In genomic region chr2:35973737-35974132, GRCh38 we compare ENCODE assay signal across 17 cellular contexts.
DNase-seq lines count a peak whose midpoint lies in the region; FAIRE-seq and TF ChIP-seq lines count a peak whose summit lies in the region.
"Had no signal": no experiment of that assay in that cellular context is flagged by ENCODE, and none has a peak within 500 bp of the region (broad histone marks: within the 10 kb centered on the region; RNA-seq: fewer than 3 reads in every experiment).

No MANE protein-coding gene starts in this region.

- no peak overlapping the region for H3K23ac ChIP-seq in trophoblast cell (ENCODE audit: low read length)

- no CpG with 5 or more reads among the region's 4 CpGs for WGBS in trophoblast cell (ENCODE audit: extremely low coverage, insufficient coverage, insufficient read length)

- no peak overlapping the region for H4K12ac ChIP-seq in trophoblast cell (ENCODE audit: low read depth, low read length)

- no peak overlapping the region for H3K4me3 Mint-ChIP-seq in nephron progenitor cell
- H3K4me3 Mint-ChIP-seq: endodermal cell, mesothelial cell of epicardium had no signal

- H3K4me1 ChIP-seq in trophoblast cell (ENCODE audit: control insufficient read depth in 1 of 2, insufficient read depth in 2 of 2, low read length in 2 of 2), result no peaks in the 10 kb centered on the region
- H3K4me1 ChIP-seq: Caco-2 had no signal

- H3K9ac ChIP-seq in trophoblast cell (ENCODE audit: low read length), result no peak overlapping the region
- H3K9ac ChIP-seq: KMS-11 had no signal

- H3K9me3 ChIP-seq in trophoblast cell (ENCODE audit: insufficient read depth, low read depth, low read length), result no peaks in the 10 kb centered on the region
- H3K9me3 ChIP-seq: Caco-2 had no signal

- no peaks in the 10 kb centered on the region for H3K9me3 Mint-ChIP-seq in nephron progenitor cell
- H3K9me3 Mint-ChIP-seq: endodermal cell, mesothelial cell of epicardium had no signal

- no peaks in the 10 kb centered on the region for H3K27me3 ChIP-seq in trophoblast cell (ENCODE audit: insufficient read depth, low read length)
- H3K27me3 ChIP-seq in brain microvascular endothelial cell (replicated peaks), result no peaks in the 10 kb centered on the region

- no peak overlapping the region for H2BK5ac ChIP-seq in trophoblast cell (ENCODE audit: low read depth, low read length, poor library complexity)

- no peaks in the 10 kb centered on the region for H3K36me3 Mint-ChIP-seq in nephron progenitor cell (ENCODE audit: low read depth)
- H3K36me3 Mint-ChIP-seq: mesothelial cell of epicardium had no signal

- no peaks in the 10 kb centered on the region for H3K27me3 Mint-ChIP-seq in nephron progenitor cell (ENCODE audit: low read depth, poor library complexity)

- no peak overlapping the region for H3K14ac ChIP-seq in trophoblast cell (ENCODE audit: low read length)

- no peak overlapping the region for H2BK120ac ChIP-seq in trophoblast cell (ENCODE audit: insufficient read depth, low read length, poor library complexity)

- H3K79me1 ChIP-seq in trophoblast cell (ENCODE audit: low read length), result no peaks in the 10 kb centered on the region

- H3K79me2 ChIP-seq in trophoblast cell (ENCODE audit: control insufficient read depth, insufficient read depth, low read length, poor library complexity), result no peaks in the 10 kb centered on the region

- no peak overlapping the region for H4K91ac ChIP-seq in trophoblast cell (ENCODE audit: low read depth, low read length)

- no peak overlapping the region for H2BK12ac ChIP-seq in trophoblast cell (ENCODE audit: low read length)

- H3K18ac ChIP-seq in trophoblast cell (ENCODE audit: low read length), result no peak overlapping the region

- H3K4me2 ChIP-seq in trophoblast cell (ENCODE audit: low read length), result no peak overlapping the region
- H3K4me2 ChIP-seq: KMS-11 had no signal

- H3K27ac ChIP-seq in trophoblast cell (ENCODE audit: low read depth, low read length) (no peak overlapping the region), brain microvascular endothelial cell (no peak overlapping the region)
- H3K27ac ChIP-seq: HL-60, KMS-11, SK-N-MC had no signal

- TF ChIP-seq CTCF in epithelial cell of proximal tubule (conservative IDR thresholded peaks at IDR 0.05; ENCODE audit: low read depth, low read length) (no peak), nephron progenitor cell (IDR thresholded peaks at IDR 0.05) (no peak), brain microvascular endothelial cell (IDR thresholded peaks at IDR 0.05; ENCODE audit: low read depth, low read length, missing control alignments) (no peak)

- H3K4ac ChIP-seq in trophoblast cell (ENCODE audit: low read depth, low read length), result no peak overlapping the region

- no peak overlapping the region for H3K27ac Mint-ChIP-seq in nephron progenitor cell
- H3K27ac Mint-ChIP-seq: endodermal cell, mesothelial cell of epicardium had no signal

- peaks cover 6% of the 10 kb centered on the region for H3K4me1 Mint-ChIP-seq in nephron progenitor cell

- in situ Hi-C loops in brain microvascular endothelial cell (cut with HindIII; ENCODE audit: low pct_ligation_motif_present, low sequenced_read_pairs), result no loop called here

- FAIRE-seq in G401.6 (lab: Jason Lieb, UNC), result peak; percentile 45

- DNase-seq in RKO (ENCODE audit: low spot score), result peak; percentile 19
- DNase-seq in epithelial cell of proximal tubule (ENCODE audit: low read depth), result peak; percentile 68
- DNase-seq in trophoblast cell, result no peak
- DNase-seq in occipital lobe (lab: John Stamatoyannopoulos, UW), result no peak
- DNase-seq in nephron progenitor cell, result no peak
- DNase-seq in DMS153 treated with DMSO at 0.1 percent for 48 hours (lab: John Stamatoyannopoulos, UW; ENCODE audit: unreplicated experiment), result no peak
- DNase-seq in brain microvascular endothelial cell, result no peak
- DNase-seq: activated naive CD4-positive, alpha-beta T cell treated with anti-CD3 and anti-CD28 coated beads, Interleukin-2, amount 50 U/mL, for 16 hours; NCI-H1436; stimulated activated naive CD4-positive, alpha-beta T cell treated with Interleukin-2 at 50 U/mL for 16 hours had no signal

- H2AK5ac ChIP-seq in trophoblast cell (ENCODE audit: low read length), result no peak overlapping the region

- H3K36me3 ChIP-seq in trophoblast cell (ENCODE audit: control insufficient read depth in 1 of 2, insufficient read depth in 2 of 2, low read length in 2 of 2), result no peaks in the 10 kb centered on the region
- no peaks in the 10 kb centered on the region for H3K36me3 ChIP-seq in brain microvascular endothelial cell (replicated peaks)

- H3K4me3 ChIP-seq in epithelial cell of proximal tubule (ENCODE audit: low read depth, low read length) (no peak overlapping the region), trophoblast cell (ENCODE audit: low read depth, low read length) (no peak overlapping the region), brain microvascular endothelial cell (ENCODE audit: low read depth, low read length) (no peak overlapping the region)
- H3K4me3 ChIP-seq: SK-N-MC had no signal

- H2AFZ ChIP-seq in trophoblast cell (ENCODE audit: insufficient read depth, low read length, poor library complexity), result peak overlapping the region; percentile 17

- H4K8ac ChIP-seq in trophoblast cell (ENCODE audit: low read depth, low read length), result no peak overlapping the region

Comparison
In these comparisons a context has a peak if more than half of its experiments do, and no peak if none do; other contexts are left out.
1. DNase-seq: peak in RKO (single experiment) and epithelial cell of proximal tubule (single experiment); none in trophoblast cell (0 of 2), occipital lobe (single experiment), nephron progenitor cell (single experiment), DMS153 treated with DMSO at 0.1 percent for 48 hours (single experiment) and brain microvascular endothelial cell (single experiment).